Comparison of ENCODE assay signal across 9 cellular contexts in genomic region chr1:207282496-207283380, GRCh38. TPM values are rescaled to one million over a fixed set of nuclear protein-coding genes. Genes with fewer than 3 reads are reported as not detected.
A peak's percentile ranks its signal among the peaks of the same experiment; 100 is the strongest.
DNase-seq lines count a peak whose midpoint lies in the region; ATAC-seq and TF ChIP-seq lines count a peak whose summit lies in the region.
"Had no signal": no experiment of that assay in that cellular context is flagged by ENCODE, and none has a peak within 500 bp of the region (broad histone marks: within the 10 kb centered on the region; RNA-seq: fewer than 3 reads in every experiment).

No MANE protein-coding gene starts in this region.

- no peaks in the 10 kb centered on the region for H3K9me3 Mint-ChIP-seq in MCF 10A (ENCODE audit: unreplicated experiment)

- POLR2A ChIA-PET in MCF 10A (lab: Yijun Ruan, JAX), result interaction anchor here (0.6 kb wide), 2 partner anchors 17 to 1832 kb away, joined by 3 read pairs; no protein-coding TSS in a partner anchor

- H3K27ac Mint-ChIP-seq in MCF 10A (ENCODE audit: low read depth, unreplicated experiment), result no peak overlapping the region

- H3K4me1 ChIP-seq in breast epithelium, result no peaks in the 10 kb centered on the region

- H3K9me3 ChIP-seq in breast epithelium, result no peaks in the 10 kb centered on the region

- no peak for TF ChIP-seq CTCF in breast epithelium (IDR thresholded peaks at IDR 0.05)
- TF ChIP-seq CTCF in MCF 10A (IDR thresholded peaks at IDR 0.05; ENCODE audit: unreplicated experiment), result no peak

- H3K36me3 Mint-ChIP-seq in MCF 10A (ENCODE audit: insufficient read depth, unreplicated experiment), result no peaks in the 10 kb centered on the region

- no peak for TF ChIP-seq POLR2A in breast epithelium (IDR thresholded peaks at IDR 0.05)

- no peaks in the 10 kb centered on the region for H3K27me3 ChIP-seq in breast epithelium

- peak overlapping the region; percentile 55 to 60 for H3K27ac ChIP-seq in breast epithelium

- ATAC-seq in GM18502 (IDR thresholded peaks at IDR 0.05; ENCODE audit: poor library complexity, unreplicated experiment), result no peak

- peaks cover 13% of the 10 kb centered on the region for H3K4me1 Mint-ChIP-seq in MCF 10A (ENCODE audit: insufficient read depth, unreplicated experiment)

- H3K27me3 Mint-ChIP-seq in MCF 10A (ENCODE audit: insufficient read depth, unreplicated experiment), result no peaks in the 10 kb centered on the region

- BruUV-seq in MCF 10A (replicated peaks; lab: Mats Ljungman, UMichigan), result no TSS peak

- no peak overlapping the region for H3K4me3 ChIP-seq in breast epithelium

- H3K4me3 Mint-ChIP-seq in MCF 10A (ENCODE audit: unreplicated experiment), result no peak overlapping the region

- CTCF ChIA-PET in MCF 10A (lab: Yijun Ruan, JAX), result interaction anchor here (1.2 kb wide), 1 partner anchor 39 kb away, joined by 3 read pairs; the partner anchor contains the start of gene CD55

- DNase-seq in breast epithelium (ENCODE audit: low spot score in 2 of 2) (no peak), MCF 10A (ENCODE audit: unreplicated experiment) (no peak), amniotic epithelial cell (ENCODE audit: low read depth) (peak; percentile 36), kidney glomerular epithelial cell (lab: John Stamatoyannopoulos, UW) (peak; percentile 62), ureter (ENCODE audit: low spot score) (peak; percentile 55), MV-4-11 (lab: John Stamatoyannopoulos, UW) (no peak)
- DNase-seq in stimulated activated CD4-positive, alpha-beta T cell treated with anti-CD3 and anti-CD28 coated beads, Interleukin-4, amount 100 ng/mL, for 24 hours, result no peak
- DNase-seq: NCI-H2081 treated with DMSO at 0.1 percent for 48 hours had no signal

- intact Hi-C loops in breast epithelium (cut with DNase I; ENCODE audit: low total_unique reads) (no loop called here), MCF 10A (cut with micrococcal nuclease) (no loop called here)

- H3K36me3 ChIP-seq in breast epithelium, result no peaks in the 10 kb centered on the region

RNA-seq across cellular contexts. Expression of gene CD55, which starts 38.7 kb away (rescaled TPM):
- total RNA-seq in breast epithelium (100 to 1,000 TPM in 1 of 3 donors, 10 to 100 TPM in 2; 65.4 to 132 (median 67.8) TPM), MCF 10A (2022) (159 and 213 TPM in 2 replicates), ureter (89.0 TPM)

Comparison
In these comparisons a context has a peak if more than half of its experiments do, and no peak if none do; other contexts are left out.
1. DNase-seq: peak in amniotic epithelial cell (single experiment), kidney glomerular epithelial cell (single experiment) and ureter (single experiment); none in breast epithelium (0 of 2), MCF 10A (single experiment), MV-4-11 (single experiment) and stimulated activated CD4-positive, alpha-beta T cell treated with anti-CD3 and anti-CD28 coated beads, Interleukin-4, amount 100 ng/mL, for 24 hours (single experiment).